16 cellular contexts compared by ENCODE assay signal in genomic region chr9:15618540-15619331, GRCh38.
DNase-seq lines count a peak whose midpoint lies in the region; ATAC-seq, FAIRE-seq and TF ChIP-seq lines count a peak whose summit lies in the region.
"Had no signal": no experiment of that assay in that cellular context is flagged by ENCODE, and none has a peak within 500 bp of the region (broad histone marks: within the 10 kb centered on the region; RNA-seq: fewer than 3 reads in every experiment).

No MANE protein-coding gene starts in this region.

- H3K4me1 ChIP-seq in astrocyte (ENCODE audit: insufficient read depth, low read length) = no peaks in the 10 kb centered on the region
- no peaks in the 10 kb centered on the region for H3K4me1 ChIP-seq in kidney (ENCODE audit: control insufficient read depth in 1 of 2, insufficient read depth in 1 of 2, low read depth in 1 of 2, low read length in 2 of 2)
- H3K4me1 ChIP-seq in lower lobe of right lung = no peaks in the 10 kb centered on the region
- no peaks in the 10 kb centered on the region for H3K4me1 ChIP-seq in osteoblast (ENCODE audit: insufficient read depth, low read length)
- no peaks in the 10 kb centered on the region for H3K4me1 ChIP-seq in esophagus muscularis mucosa
- H3K4me1 ChIP-seq: BLaER1, HAP-1 had no signal

- H3K4me1 Mint-ChIP-seq in astrocyte (ENCODE audit: low read depth, unreplicated experiment) = no peaks in the 10 kb centered on the region
- no peaks in the 10 kb centered on the region for H3K4me1 Mint-ChIP-seq in stimulated activated memory B cell treated with anti-CD40 and anti-IgM and Interleukin-4, amounts not matched to agents 10 μg/mL and 1 μg/mL and 100 μg/mL, for 72 hours
- H3K4me1 Mint-ChIP-seq: CD14-positive monocyte; CD4-positive, alpha-beta memory T cell had no signal

- H3K36me3 ChIP-seq in astrocyte (ENCODE audit: insufficient read depth, low read length) (no peaks in the 10 kb centered on the region), kidney (ENCODE audit: control insufficient read depth in 1 of 2, insufficient read depth in 2 of 2, low read length in 2 of 2) (no peaks in the 10 kb centered on the region), lower lobe of right lung (no peaks in the 10 kb centered on the region), osteoblast (ENCODE audit: insufficient read depth, low read length) (no peaks in the 10 kb centered on the region), esophagus muscularis mucosa (no peaks in the 10 kb centered on the region)
- H3K36me3 ChIP-seq: BLaER1, HAP-1 had no signal

- no peak for TF ChIP-seq POLR2A in esophagus muscularis mucosa (IDR thresholded peaks at IDR 0.05; ENCODE audit: low read depth)

- H3K9me3 Mint-ChIP-seq in astrocyte (ENCODE audit: unreplicated experiment) = peaks cover 3% of the 10 kb centered on the region
- H3K9me3 Mint-ChIP-seq in stimulated activated memory B cell treated with anti-CD40 and anti-IgM and Interleukin-4, amounts not matched to agents 10 μg/mL and 1 μg/mL and 100 μg/mL, for 72 hours = no peaks in the 10 kb centered on the region
- H3K9me3 Mint-ChIP-seq: CD4-positive, alpha-beta memory T cell had no signal

- H3K9ac ChIP-seq in astrocyte (ENCODE audit: low read length) (no peak overlapping the region), kidney (ENCODE audit: low read length in 2 of 2) (no peak overlapping the region)
- H3K9ac ChIP-seq: BLaER1 had no signal

- H3K9me3 ChIP-seq in astrocyte (ENCODE audit: insufficient read depth, low read depth, low read length) (no peaks in the 10 kb centered on the region), kidney (ENCODE audit: control insufficient read depth in 1 of 2, low read length in 2 of 2) (no peaks in the 10 kb centered on the region), lower lobe of right lung (no peaks in the 10 kb centered on the region), osteoblast (ENCODE audit: low read depth, low read length) (no peaks in the 10 kb centered on the region), esophagus muscularis mucosa (no peaks in the 10 kb centered on the region)
- H3K9me3 ChIP-seq: HAP-1 had no signal

- H3K4me3 ChIP-seq in astrocyte (ENCODE audit: insufficient read depth, low read depth, low read length) (no peak overlapping the region), kidney (ENCODE audit: low read length in 2 of 2) (no peak overlapping the region), lower lobe of right lung (peak overlapping the region; percentile 28), osteoblast (ENCODE audit: insufficient read depth, low read length) (no peak overlapping the region), esophagus muscularis mucosa (no peak overlapping the region)
- H3K4me3 ChIP-seq: BLaER1, HAP-1 had no signal

- FAIRE-seq in astrocyte (lab: Jason Lieb, UNC) = peak; percentile 13
- FAIRE-seq in kidney (lab: Jason Lieb, UNC) = no peak

- H3K4me3 Mint-ChIP-seq in astrocyte (ENCODE audit: unreplicated experiment) = no peak overlapping the region
- no peak overlapping the region for H3K4me3 Mint-ChIP-seq in stimulated activated memory B cell treated with anti-CD40 and anti-IgM and Interleukin-4, amounts not matched to agents 10 μg/mL and 1 μg/mL and 100 μg/mL, for 72 hours
- H3K4me3 Mint-ChIP-seq: CD14-positive monocyte; CD4-positive, alpha-beta memory T cell had no signal

- H3K36me3 Mint-ChIP-seq in astrocyte (ENCODE audit: low read depth, unreplicated experiment) = no peaks in the 10 kb centered on the region
- peaks cover 4% of the 10 kb centered on the region for H3K36me3 Mint-ChIP-seq in stimulated activated memory B cell treated with anti-CD40 and anti-IgM and Interleukin-4, amounts not matched to agents 10 μg/mL and 1 μg/mL and 100 μg/mL, for 72 hours
- H3K36me3 Mint-ChIP-seq: CD14-positive monocyte had no signal

- no peak for TF ChIP-seq EP300 in esophagus muscularis mucosa (IDR thresholded peaks at IDR 0.05)

- TF ChIP-seq CTCF in astrocyte (IDR thresholded peaks at IDR 0.05; ENCODE audit: insufficient read depth, low read depth, low read length) (no peak), kidney (IDR thresholded peaks at IDR 0.05; ENCODE audit: borderline replicate concordance, extremely low read depth, insufficient read depth) (no peak), lower lobe of right lung (IDR thresholded peaks at IDR 0.05) (no peak), osteoblast (IDR thresholded peaks at IDR 0.05; ENCODE audit: extremely low read depth, low read depth, low read length) (no peak), esophagus muscularis mucosa (IDR thresholded peaks at IDR 0.05) (no peak)

- no peaks in the 10 kb centered on the region for H4K20me1 ChIP-seq in astrocyte (ENCODE audit: insufficient read depth, low read length)
- H4K20me1 ChIP-seq in osteoblast (ENCODE audit: insufficient read depth, low read length) = no peaks in the 10 kb centered on the region
- H4K20me1 ChIP-seq: BLaER1 had no signal

- H3K79me2 ChIP-seq in astrocyte (ENCODE audit: insufficient read depth, low read length) (no peaks in the 10 kb centered on the region), osteoblast (ENCODE audit: insufficient read depth, low read length) (no peaks in the 10 kb centered on the region)

- H3K27ac ChIP-seq in astrocyte (ENCODE audit: low read depth, low read length) = no peak overlapping the region
- H3K27ac ChIP-seq in kidney (ENCODE audit: low read depth in 2 of 2, low read length in 2 of 2) = no peak overlapping the region
- no peak overlapping the region for H3K27ac ChIP-seq in lower lobe of right lung
- H3K27ac ChIP-seq in osteoblast (ENCODE audit: low read depth, low read length) = no peak overlapping the region
- H3K27ac ChIP-seq in esophagus muscularis mucosa (replicated peaks in 1 of 4) = no peak overlapping the region
- H3K27ac ChIP-seq: BLaER1 had no signal

- no peaks in the 10 kb centered on the region for H3K27me3 Mint-ChIP-seq in astrocyte (ENCODE audit: low read depth, unreplicated experiment)
- H3K27me3 Mint-ChIP-seq in stimulated activated memory B cell treated with anti-CD40 and anti-IgM and Interleukin-4, amounts not matched to agents 10 μg/mL and 1 μg/mL and 100 μg/mL, for 72 hours = no peaks in the 10 kb centered on the region
- H3K27me3 Mint-ChIP-seq: CD4-positive, alpha-beta memory T cell had no signal

- no peak overlapping the region for H3K27ac Mint-ChIP-seq in astrocyte (ENCODE audit: unreplicated experiment)
- no peak overlapping the region for H3K27ac Mint-ChIP-seq in stimulated activated memory B cell treated with anti-CD40 and anti-IgM and Interleukin-4, amounts not matched to agents 10 μg/mL and 1 μg/mL and 100 μg/mL, for 72 hours
- H3K27ac Mint-ChIP-seq: CD14-positive monocyte; CD4-positive, alpha-beta memory T cell had no signal

- DNase-seq in astrocyte (ENCODE audit: low read depth) (no peak), kidney (peak; percentile 38), lower lobe of right lung (no peak), osteoblast (ENCODE audit: insufficient read length, low spot score, missing footprints) (peak; percentile 4), esophagus muscularis mucosa (ENCODE audit: extremely low spot score) (no peak), ecto neural progenitor cell (ENCODE audit: low spot score) (no peak)
- DNase-seq in activated CD4-positive, alpha-beta T cell treated with anti-CD3 and anti-CD28 coated beads for 1 hour = no peak
- DNase-seq: 8988T; Calu3; CD4-positive, alpha-beta memory T cell; DMS79 treated with DMSO at 0.1 percent for 48 hours; GF-D8 had no signal

- intact Hi-C loops in kidney (cut with DNase I) (no loop called here), lower lobe of right lung (cut with DNase I) (no loop called here), esophagus muscularis mucosa (cut with DNase I) (no loop called here)

- H2AFZ ChIP-seq in astrocyte (ENCODE audit: low read depth, low read length) = no peak overlapping the region
- no peak overlapping the region for H2AFZ ChIP-seq in osteoblast (ENCODE audit: low read length)

- ATAC-seq in lower lobe of right lung = peak; percentile 56 to 65
- ATAC-seq in stimulated activated memory B cell treated with anti-CD40 and anti-IgM and Interleukin-4, amounts not matched to agents 10 μg/mL and 1 μg/mL and 100 μg/mL, for 72 hours = no peak

- H3K4me2 ChIP-seq in astrocyte (ENCODE audit: low read length) (no peak overlapping the region), osteoblast (ENCODE audit: insufficient read depth, low read length) (no peak overlapping the region)
- H3K4me2 ChIP-seq: BLaER1 had no signal

- H3K27me3 ChIP-seq in astrocyte (ENCODE audit: insufficient read depth, low read length) = no peaks in the 10 kb centered on the region
- H3K27me3 ChIP-seq in lower lobe of right lung (ENCODE audit: low read depth) = no peaks in the 10 kb centered on the region
- no peaks in the 10 kb centered on the region for H3K27me3 ChIP-seq in osteoblast (ENCODE audit: insufficient read depth, low read length)
- H3K27me3 ChIP-seq in esophagus muscularis mucosa = no peaks in the 10 kb centered on the region
- H3K27me3 ChIP-seq: BLaER1 had no signal

- 88% methylated on average over 17 of the region's 18 CpGs for WGBS in esophagus muscularis mucosa

Comparison
In these comparisons a context has a peak if more than half of its experiments do, and no peak if none do; other contexts are left out.
1. DNase-seq: peak in kidney (single experiment) and osteoblast (single experiment); none in astrocyte (single experiment), lower lobe of right lung (single experiment), esophagus muscularis mucosa (single experiment), ecto neural progenitor cell (single experiment) and activated CD4-positive, alpha-beta T cell treated with anti-CD3 and anti-CD28 coated beads for 1 hour (single experiment).